8 cellular contexts compared by ENCODE assay signal in the genomic region with DNA sequence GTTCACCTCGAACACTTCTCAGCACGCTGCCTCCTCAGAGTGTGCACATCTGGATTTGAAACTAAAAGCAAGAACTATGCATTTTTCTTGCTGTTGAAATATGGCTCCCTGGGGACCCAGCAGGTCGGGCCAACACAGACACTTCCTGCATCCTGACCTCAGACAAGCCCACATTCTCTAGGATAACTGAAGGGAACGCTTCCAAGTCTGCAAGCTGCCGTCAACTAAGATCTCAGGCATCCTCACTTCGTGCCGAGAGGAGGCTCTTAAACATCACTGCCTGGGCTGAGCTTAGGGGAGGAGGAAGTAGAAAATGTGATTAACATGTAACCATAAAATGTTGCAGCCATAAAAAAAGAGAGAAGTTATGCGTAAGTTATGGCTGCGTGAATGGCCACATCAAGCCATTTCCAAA.
DNase-seq lines count a peak whose midpoint lies in the region; ATAC-seq, FAIRE-seq and TF ChIP-seq lines count a peak whose summit lies in the region.

No MANE protein-coding gene starts in this region.

- H3K27me3 Mint-ChIP-seq in activated T-helper 17 cell treated with anti-CD3 and anti-CD28 coated beads, Interleukin-2, amount 50 U/mL, for 72 hours = peaks cover 59% of the 10 kb centered on the region

- no peak overlapping the region for H3K4me3 Mint-ChIP-seq in activated T-helper 17 cell treated with anti-CD3 and anti-CD28 coated beads, Interleukin-2, amount 50 U/mL, for 72 hours

- no peaks in the 10 kb centered on the region for H3K36me3 ChIP-seq in kidney epithelial cell (ENCODE audit: control insufficient read depth, insufficient read depth, low read length)

- H3K4me1 Mint-ChIP-seq in activated T-helper 17 cell treated with anti-CD3 and anti-CD28 coated beads, Interleukin-2, amount 50 U/mL, for 72 hours = no peaks in the 10 kb centered on the region

- H3K27me3 ChIP-seq in kidney epithelial cell (ENCODE audit: control insufficient read depth, insufficient read depth, low read length) = peaks cover 3% of the 10 kb centered on the region

- H3K9me3 Mint-ChIP-seq in activated T-helper 17 cell treated with anti-CD3 and anti-CD28 coated beads, Interleukin-2, amount 50 U/mL, for 72 hours = peaks cover 9% of the 10 kb centered on the region

- H3K4me3 ChIP-seq in AG10803 (ENCODE audit: low read length) (no peak overlapping the region), kidney epithelial cell (ENCODE audit: low read depth, low read length) (no peak overlapping the region)

- FAIRE-seq in frontal cortex (lab: Jason Lieb, UNC) = no peak

- peaks cover 6% of the 10 kb centered on the region for H3K36me3 Mint-ChIP-seq in activated T-helper 17 cell treated with anti-CD3 and anti-CD28 coated beads, Interleukin-2, amount 50 U/mL, for 72 hours (ENCODE audit: low read depth)

- peak; percentile 68 for ATAC-seq in GM21723 (IDR thresholded peaks at IDR 0.05; ENCODE audit: unreplicated experiment)
- ATAC-seq in activated T-helper 17 cell treated with anti-CD3 and anti-CD28 coated beads, Interleukin-2, amount 50 U/mL, for 72 hours (replicated peaks) = no peak
- ATAC-seq in GM18520 (IDR thresholded peaks at IDR 0.05; ENCODE audit: unreplicated experiment) = no peak

- TF ChIP-seq CTCF in AG10803 (conservative IDR thresholded peaks at IDR 0.05; ENCODE audit: low read length) = no peak
- TF ChIP-seq CTCF in kidney epithelial cell (IDR thresholded peaks at IDR 0.05; ENCODE audit: insufficient read depth, low read length, poor library complexity, severe bottlenecking) = no peak

- no peak overlapping the region for H3K27ac Mint-ChIP-seq in activated T-helper 17 cell treated with anti-CD3 and anti-CD28 coated beads, Interleukin-2, amount 50 U/mL, for 72 hours

- DNase-seq in AG10803 (ENCODE audit: low read depth) (peak; percentile 100), RPMI7951 (ENCODE audit: low read depth) (peak; percentile 66), kidney epithelial cell (ENCODE audit: low read depth) (peak; percentile 19), frontal cortex (ENCODE audit: low spot score in 2 of 2) (no peak), HK-2 (ENCODE audit: unreplicated experiment) (no peak)

Comparison
In these comparisons a context has a peak if more than half of its experiments do, and no peak if none do; other contexts are left out.
1. DNase-seq: peak in AG10803 (single experiment), RPMI7951 (single experiment) and kidney epithelial cell (single experiment); none in frontal cortex (0 of 2) and HK-2 (single experiment).